In the genomic region with DNA sequence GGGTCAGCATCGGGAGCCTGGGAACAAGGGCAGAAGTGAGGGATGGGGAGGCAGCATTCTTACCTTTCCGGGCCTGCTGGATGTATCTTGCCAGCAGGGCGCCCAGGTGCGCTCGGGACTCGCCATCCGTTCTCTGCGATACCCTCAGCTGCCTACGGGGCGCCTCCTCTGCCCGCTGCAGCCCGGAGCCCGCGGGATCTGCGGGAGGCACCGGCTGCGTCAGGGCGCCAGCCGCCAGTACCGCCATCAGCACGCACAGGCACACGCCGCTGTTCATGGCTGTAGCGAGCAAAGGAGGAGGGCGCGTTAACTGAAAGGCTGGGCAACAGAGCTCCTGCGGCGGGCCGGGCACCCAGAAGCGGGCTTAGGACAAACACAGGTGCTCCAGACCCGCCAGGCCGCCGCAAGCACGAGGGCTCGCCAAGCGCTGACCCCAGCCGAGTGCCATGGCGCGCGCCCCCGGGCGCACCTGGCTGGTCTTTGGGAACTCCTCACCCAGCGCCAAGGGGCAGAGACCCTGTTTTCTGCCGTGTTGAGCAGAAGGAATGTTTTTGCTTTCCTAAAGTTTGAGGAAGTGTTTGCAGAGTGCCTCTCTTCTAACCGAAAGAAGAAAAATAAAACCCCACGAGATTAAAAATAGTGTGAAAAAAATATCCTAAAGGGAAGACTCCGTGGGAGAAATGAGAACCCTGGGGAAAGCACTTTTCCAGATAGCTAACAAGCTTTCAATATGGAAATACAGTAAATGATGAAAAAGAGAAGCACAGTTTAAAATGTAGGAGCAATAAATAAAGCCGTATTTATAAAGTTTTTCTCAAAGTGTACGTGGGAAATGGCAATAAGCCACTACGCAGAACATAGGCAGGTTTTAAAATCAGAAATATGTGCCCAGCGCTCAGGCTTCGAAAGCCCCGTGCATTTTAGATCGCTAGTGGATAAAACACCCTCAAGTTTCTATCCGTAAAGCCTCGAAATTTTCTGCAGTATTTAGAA, we compare ENCODE assay signal across 7 cellular contexts. TPM values are rescaled to one million over a fixed set of nuclear protein-coding genes. Genes with fewer than 3 reads are reported as not detected.
A peak's percentile ranks its signal among the peaks of the same experiment; 100 is the strongest.
DNase-seq lines count a peak whose midpoint lies in the region; ATAC-seq and TF ChIP-seq lines count a peak whose summit lies in the region.

No MANE protein-coding gene starts in this region.

- H3K9me3 ChIP-seq in prostate gland, result no peaks in the 10 kb centered on the region

- H3K27ac ChIP-seq in epithelial cell of prostate (peak overlapping the region; percentile 44), prostate gland (peak overlapping the region; percentile 35 to 63)

- peak in 1 of 4 experiments; percentile 7 for TF ChIP-seq CTCF in prostate gland (IDR thresholded peaks at IDR 0.05)
- TF ChIP-seq CTCF in GM10266 (IDR thresholded peaks at IDR 0.05; ENCODE audit: control insufficient read depth, insufficient read depth, low read depth, missing control alignments), result no peak

- H3K27me3 ChIP-seq in prostate gland (replicated peaks; ENCODE audit: insufficient read depth), result no peaks in the 10 kb centered on the region

- DNase-seq in GM03348 (ENCODE audit: low spot score) (peak; percentile 21), NCI-H748 treated with DMSO at 0.1 percent for 48 hours (lab: John Stamatoyannopoulos, UW) (peak; percentile 4), epithelial cell of prostate (ENCODE audit: low read depth, low spot score) (no peak), prostate gland (ENCODE audit: low spot score) (no peak), SK-N-DZ (ENCODE audit: low spot score) (no peak), GM10266 (ENCODE audit: extremely low spot score) (no peak)

- H3K4me1 ChIP-seq in prostate gland (replicated peaks), result peaks cover 2% of the 10 kb centered on the region

- H3K4me3 ChIP-seq in prostate gland, result peak overlapping the region; percentile 22 to 32

- intact Hi-C loops in prostate gland (cut with DNase I), result no loop called here

- no peak for ATAC-seq in GM19035 (IDR thresholded peaks at IDR 0.05; ENCODE audit: unreplicated experiment)

- no peaks in the 10 kb centered on the region for H3K36me3 ChIP-seq in prostate gland

- WGBS in prostate gland, result 14% methylated on average over 35 of the region's 56 CpGs

- no peak for TF ChIP-seq POLR2A in prostate gland (IDR thresholded peaks at IDR 0.05)

RNA-seq across cellular contexts. Expression of a gene that starts 2.3 kb away (rescaled TPM):
- 10 to 100 TPM in 1 of 2 donors, 1 to 10 TPM in 1; 3.0 to 50.7 TPM for total RNA-seq in prostate gland
- not detected in 2 replicates for polyA plus RNA-seq in SK-N-DZ (2014; cell fraction: cytosol; rRNA removed)
- polyA plus RNA-seq in SK-N-DZ (2014; cell fraction: nucleus; rRNA removed), result not detected in 2 replicates

Comparison
In these comparisons a context has a peak if more than half of its experiments do, and no peak if none do; other contexts are left out.
1. DNase-seq: peak in GM03348 (single experiment) and NCI-H748 treated with DMSO at 0.1 percent for 48 hours (single experiment); none in epithelial cell of prostate (single experiment), prostate gland (single experiment), SK-N-DZ (single experiment) and GM10266 (single experiment).